2 cellular contexts compared by ENCODE assay signal in the genomic region with DNA sequence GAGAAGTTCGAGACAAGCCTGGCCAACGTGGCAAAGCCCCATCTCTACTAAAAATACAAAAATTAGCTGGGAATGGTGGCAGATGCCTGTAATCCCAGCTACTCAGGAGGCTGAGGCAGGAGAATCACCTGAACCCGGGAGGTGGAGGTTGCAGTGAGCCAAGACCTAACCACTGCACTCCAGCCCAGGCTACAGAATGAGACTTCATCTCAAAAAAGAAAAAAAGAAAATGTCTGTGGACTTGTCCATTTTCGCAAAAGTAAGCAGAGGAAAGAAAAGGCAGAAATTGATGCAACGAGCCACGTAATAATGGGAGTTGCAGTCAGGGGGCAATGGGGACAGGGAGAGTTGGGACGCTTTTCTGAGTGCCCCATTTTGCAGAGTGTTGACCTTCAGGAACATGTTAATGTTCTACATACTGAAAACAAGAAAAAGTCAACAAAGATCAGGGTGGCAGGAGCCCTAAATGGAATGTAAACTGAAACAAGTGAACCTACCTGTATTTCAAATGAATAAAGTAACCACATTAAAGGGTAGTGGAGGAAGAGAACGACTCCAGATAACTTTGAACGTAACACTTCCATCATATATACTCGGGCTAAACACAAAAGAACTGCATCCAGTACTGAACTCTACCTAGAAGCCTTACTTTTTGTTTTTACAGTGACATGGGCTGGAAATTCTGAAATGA.
TF ChIP-seq lines count a peak whose summit lies in the region.

No MANE protein-coding gene starts in this region.

TF ChIP-seq in K562, 482 proteins besides CTCF, POLR2A, EP300 and RAD21:
- TF ChIP-seq PYGO2 (tag; IDR thresholded peaks at IDR 0.05) (no peak), GATAD2A (IDR thresholded peaks at IDR 0.05) (no peak), MTA1 (IDR thresholded peaks at IDR 0.05; ENCODE audit: borderline replicate concordance) (no peak), SIX5 (IDR thresholded peaks at IDR 0.05; ENCODE audit: borderline replicate concordance in 1 of 2, insufficient read depth in 1 of 2, low read depth in 1 of 2, low read length in 2 of 2) (no peak), ZNF707 (CRISPR knock-in tag; conservative IDR thresholded peaks at IDR 0.05) (no peak), BACH1 (tag; IDR thresholded peaks at IDR 0.05) (no peak), RBM22 (IDR thresholded peaks at IDR 0.05; ENCODE audit: low read depth, low read length, poor library complexity, severe bottlenecking) (no peak), NCOR1 (IDR thresholded peaks at IDR 0.05) (no peak), FOXA1 (IDR thresholded peaks at IDR 0.05; ENCODE audit: borderline replicate concordance) (no peak), NCOA2 (IDR thresholded peaks at IDR 0.05; ENCODE audit: partially characterized antibody in 2 of 2) (no peak), SMARCE1 (IDR thresholded peaks at IDR 0.05) (no peak), SETDB1 (IDR thresholded peaks at IDR 0.05; ENCODE audit: low read length) (no peak), ZKSCAN1 (IDR thresholded peaks at IDR 0.05; ENCODE audit: low read depth, low read length) (no peak), MAZ (CRISPR knock-in tag; conservative IDR thresholded peaks at IDR 0.05 in 1 of 2, IDR thresholded peaks at IDR 0.05 in 1 of 2) (no peak), TARDBP (IDR thresholded peaks at IDR 0.05) (no peak)
- TF ChIP-seq, protein P1, sequence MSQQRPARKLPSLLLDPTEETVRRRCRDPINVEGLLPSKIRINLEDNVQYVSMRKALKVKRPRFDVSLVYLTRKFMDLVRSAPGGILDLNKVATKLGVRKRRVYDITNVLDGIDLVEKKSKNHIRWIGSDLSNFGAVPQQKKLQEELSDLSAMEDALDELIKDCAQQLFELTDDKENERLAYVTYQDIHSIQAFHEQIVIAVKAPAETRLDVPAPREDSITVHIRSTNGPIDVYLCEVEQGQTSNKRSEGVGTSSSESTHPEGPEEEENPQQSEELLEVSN (IDR thresholded peaks at IDR 0.05; ENCODE audit: borderline replicate concordance in 1 of 2, extremely low read depth in 1 of 2, insufficient read depth in 1 of 2, insufficient read length in 1 of 2, low read depth in 1 of 2, low read length in 1 of 2, poor library complexity in 1 of 2, severe bottlenecking in 1 of 2): no peak
- TF ChIP-seq, protein P2, sequence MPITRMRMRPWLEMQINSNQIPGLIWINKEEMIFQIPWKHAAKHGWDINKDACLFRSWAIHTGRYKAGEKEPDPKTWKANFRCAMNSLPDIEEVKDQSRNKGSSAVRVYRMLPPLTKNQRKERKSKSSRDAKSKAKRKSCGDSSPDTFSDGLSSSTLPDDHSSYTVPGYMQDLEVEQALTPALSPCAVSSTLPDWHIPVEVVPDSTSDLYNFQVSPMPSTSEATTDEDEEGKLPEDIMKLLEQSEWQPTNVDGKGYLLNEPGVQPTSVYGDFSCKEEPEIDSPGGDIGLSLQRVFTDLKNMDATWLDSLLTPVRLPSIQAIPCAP (CRISPR knock-in tag; IDR thresholded peaks at IDR 0.05; ENCODE audit: borderline replicate concordance): no peak

TF ChIP-seq in HepG2, 621 proteins besides CTCF, POLR2A, EP300 and RAD21 (continues in another document):
- TF ChIP-seq DMAP1 (CRISPR knock-in tag; IDR thresholded peaks at IDR 0.05) (no peak; the same call in none of the 2 replicates), ZNF749 (CRISPR knock-in tag; IDR thresholded peaks at IDR 0.05; ENCODE audit: borderline replicate concordance) (peak; percentile 38; the same call in 1 of the 2 replicates), SATB2 (CRISPR knock-in tag; IDR thresholded peaks at IDR 0.05) (no peak), ZNF484 (CRISPR knock-in tag; IDR thresholded peaks at IDR 0.05; ENCODE audit: borderline replicate concordance, low read depth) (no peak), ZNF747 (CRISPR knock-in tag; IDR thresholded peaks at IDR 0.05; ENCODE audit: borderline replicate concordance) (no peak), PCBP2 (optimal IDR thresholded peaks at IDR 0.05; ENCODE audit: low read depth, low read length, poor library complexity, severe bottlenecking) (no peak), ADNP (CRISPR knock-in tag; IDR thresholded peaks at IDR 0.05) (no peak), SALL1 (CRISPR knock-in tag; IDR thresholded peaks at IDR 0.05) (no peak; the same call in 1 of the 2 replicates), ZNF24 (IDR thresholded peaks at IDR 0.05) (0 out of 2 replicates have a peak, but pooled peaks have one; percentile 7), ZNF563 (CRISPR knock-in tag; IDR thresholded peaks at IDR 0.05) (peak; percentile 32; the same call in 1 of the 2 replicates), MAFK (conservative IDR thresholded peaks at IDR 0.05 in 1 of 2, IDR thresholded peaks at IDR 0.05 in 1 of 2; ENCODE audit: low read length in 2 of 2) (peak in 1 of 2 experiments; percentile 9; a peak in 1 of 4 replicates), REXO4 (CRISPR knock-in tag; IDR thresholded peaks at IDR 0.05; ENCODE audit: borderline replicate concordance) (no peak), SIX4 (CRISPR knock-in tag; IDR thresholded peaks at IDR 0.05) (peak; percentile 95), REL (CRISPR knock-in tag; conservative IDR thresholded peaks at IDR 0.05) (peak; percentile 62), ZNF709 (CRISPR knock-in tag; IDR thresholded peaks at IDR 0.05) (no peak; the same call in 1 of the 2 replicates), MIXL1 (CRISPR knock-in tag; IDR thresholded peaks at IDR 0.05) (peak; percentile 99), ZNF629 (CRISPR knock-in tag; conservative IDR thresholded peaks at IDR 0.05) (peak; percentile 64; the same call in 1 of the 2 replicates), ZNF792 (CRISPR knock-in tag; IDR thresholded peaks at IDR 0.05) (peak; percentile 65; the same call in 1 of the 2 replicates), MAFG (CRISPR knock-in tag; IDR thresholded peaks at IDR 0.05) (no peak), ATM (IDR thresholded peaks at IDR 0.05; ENCODE audit: borderline replicate concordance) (no peak), KLF11 (CRISPR knock-in tag; IDR thresholded peaks at IDR 0.05) (peak; percentile 78; the same call in 1 of the 2 replicates), MBD4 (IDR thresholded peaks at IDR 0.05; ENCODE audit: borderline replicate concordance, low read length) (peak; percentile 99), KMT2A (CRISPR knock-in tag; IDR thresholded peaks at IDR 0.05) (peak; percentile 44; the same call in 1 of the 2 replicates), NFE2L1 (CRISPR knock-in tag; IDR thresholded peaks at IDR 0.05; ENCODE audit: borderline replicate concordance) (no peak), TSC22D2 (CRISPR knock-in tag; IDR thresholded peaks at IDR 0.05; ENCODE audit: borderline replicate concordance) (no peak), AGO1 (IDR thresholded peaks at IDR 0.05; ENCODE audit: low read depth, low read length, poor library complexity, severe bottlenecking) (no peak), SRY (CRISPR knock-in tag; IDR thresholded peaks at IDR 0.05) (no peak; the same call in 1 of the 2 replicates), KLF16 (CRISPR knock-in tag; IDR thresholded peaks at IDR 0.05) (peak in 1 of 2 experiments; percentile 84; a peak in 2 of 4 replicates)
- TF ChIP-seq, protein P3, sequence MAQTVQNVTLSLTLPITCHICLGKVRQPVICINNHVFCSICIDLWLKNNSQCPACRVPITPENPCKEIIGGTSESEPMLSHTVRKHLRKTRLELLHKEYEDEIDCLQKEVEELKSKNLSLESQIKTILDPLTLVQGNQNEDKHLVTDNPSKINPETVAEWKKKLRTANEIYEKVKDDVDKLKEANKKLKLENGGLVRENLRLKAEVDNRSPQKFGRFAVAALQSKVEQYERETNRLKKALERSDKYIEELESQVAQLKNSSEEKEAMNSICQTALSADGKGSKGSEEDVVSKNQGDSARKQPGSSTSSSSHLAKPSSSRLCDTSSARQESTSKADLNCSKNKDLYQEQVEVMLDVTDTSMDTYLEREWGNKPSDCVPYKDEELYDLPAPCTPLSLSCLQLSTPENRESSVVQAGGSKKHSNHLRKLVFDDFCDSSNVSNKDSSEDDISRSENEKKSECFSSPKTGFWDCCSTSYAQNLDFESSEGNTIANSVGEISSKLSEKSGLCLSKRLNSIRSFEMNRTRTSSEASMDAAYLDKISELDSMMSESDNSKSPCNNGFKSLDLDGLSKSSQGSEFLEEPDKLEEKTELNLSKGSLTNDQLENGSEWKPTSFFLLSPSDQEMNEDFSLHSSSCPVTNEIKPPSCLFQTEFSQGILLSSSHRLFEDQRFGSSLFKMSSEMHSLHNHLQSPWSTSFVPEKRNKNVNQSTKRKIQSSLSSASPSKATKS (CRISPR knock-in tag; IDR thresholded peaks at IDR 0.05): no peak; the same call in 1 of the 2 replicates
- TF ChIP-seq, protein P4, sequence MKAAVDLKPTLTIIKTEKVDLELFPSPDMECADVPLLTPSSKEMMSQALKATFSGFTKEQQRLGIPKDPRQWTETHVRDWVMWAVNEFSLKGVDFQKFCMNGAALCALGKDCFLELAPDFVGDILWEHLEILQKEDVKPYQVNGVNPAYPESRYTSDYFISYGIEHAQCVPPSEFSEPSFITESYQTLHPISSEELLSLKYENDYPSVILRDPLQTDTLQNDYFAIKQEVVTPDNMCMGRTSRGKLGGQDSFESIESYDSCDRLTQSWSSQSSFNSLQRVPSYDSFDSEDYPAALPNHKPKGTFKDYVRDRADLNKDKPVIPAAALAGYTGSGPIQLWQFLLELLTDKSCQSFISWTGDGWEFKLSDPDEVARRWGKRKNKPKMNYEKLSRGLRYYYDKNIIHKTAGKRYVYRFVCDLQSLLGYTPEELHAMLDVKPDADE (CRISPR knock-in tag; IDR thresholded peaks at IDR 0.05): no peak; the same call in 1 of the 2 replicates
- TF ChIP-seq, protein P5, sequence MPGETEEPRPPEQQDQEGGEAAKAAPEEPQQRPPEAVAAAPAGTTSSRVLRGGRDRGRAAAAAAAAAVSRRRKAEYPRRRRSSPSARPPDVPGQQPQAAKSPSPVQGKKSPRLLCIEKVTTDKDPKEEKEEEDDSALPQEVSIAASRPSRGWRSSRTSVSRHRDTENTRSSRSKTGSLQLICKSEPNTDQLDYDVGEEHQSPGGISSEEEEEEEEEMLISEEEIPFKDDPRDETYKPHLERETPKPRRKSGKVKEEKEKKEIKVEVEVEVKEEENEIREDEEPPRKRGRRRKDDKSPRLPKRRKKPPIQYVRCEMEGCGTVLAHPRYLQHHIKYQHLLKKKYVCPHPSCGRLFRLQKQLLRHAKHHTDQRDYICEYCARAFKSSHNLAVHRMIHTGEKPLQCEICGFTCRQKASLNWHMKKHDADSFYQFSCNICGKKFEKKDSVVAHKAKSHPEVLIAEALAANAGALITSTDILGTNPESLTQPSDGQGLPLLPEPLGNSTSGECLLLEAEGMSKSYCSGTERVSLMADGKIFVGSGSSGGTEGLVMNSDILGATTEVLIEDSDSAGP (CRISPR knock-in tag; IDR thresholded peaks at IDR 0.05; ENCODE audit: borderline replicate concordance): 0 out of 2 replicates have a peak, but pooled peaks have one; percentile 2
- TF ChIP-seq, protein P6, sequence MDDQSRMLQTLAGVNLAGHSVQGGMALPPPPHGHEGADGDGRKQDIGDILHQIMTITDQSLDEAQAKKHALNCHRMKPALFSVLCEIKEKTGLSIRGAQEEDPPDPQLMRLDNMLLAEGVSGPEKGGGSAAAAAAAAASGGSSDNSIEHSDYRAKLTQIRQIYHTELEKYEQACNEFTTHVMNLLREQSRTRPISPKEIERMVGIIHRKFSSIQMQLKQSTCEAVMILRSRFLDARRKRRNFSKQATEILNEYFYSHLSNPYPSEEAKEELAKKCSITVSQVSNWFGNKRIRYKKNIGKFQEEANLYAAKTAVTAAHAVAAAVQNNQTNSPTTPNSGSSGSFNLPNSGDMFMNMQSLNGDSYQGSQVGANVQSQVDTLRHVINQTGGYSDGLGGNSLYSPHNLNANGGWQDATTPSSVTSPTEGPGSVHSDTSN (CRISPR knock-in tag; IDR thresholded peaks at IDR 0.05; ENCODE audit: borderline replicate concordance): no peak
- TF ChIP-seq, protein P7, sequence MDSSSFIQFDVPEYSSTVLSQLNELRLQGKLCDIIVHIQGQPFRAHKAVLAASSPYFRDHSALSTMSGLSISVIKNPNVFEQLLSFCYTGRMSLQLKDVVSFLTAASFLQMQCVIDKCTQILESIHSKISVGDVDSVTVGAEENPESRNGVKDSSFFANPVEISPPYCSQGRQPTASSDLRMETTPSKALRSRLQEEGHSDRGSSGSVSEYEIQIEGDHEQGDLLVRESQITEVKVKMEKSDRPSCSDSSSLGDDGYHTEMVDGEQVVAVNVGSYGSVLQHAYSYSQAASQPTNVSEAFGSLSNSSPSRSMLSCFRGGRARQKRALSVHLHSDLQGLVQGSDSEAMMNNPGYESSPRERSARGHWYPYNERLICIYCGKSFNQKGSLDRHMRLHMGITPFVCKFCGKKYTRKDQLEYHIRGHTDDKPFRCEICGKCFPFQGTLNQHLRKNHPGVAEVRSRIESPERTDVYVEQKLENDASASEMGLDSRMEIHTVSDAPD (CRISPR knock-in tag; IDR thresholded peaks at IDR 0.05): no peak; the same call in 1 of the 2 replicates
- TF ChIP-seq, protein P8, sequence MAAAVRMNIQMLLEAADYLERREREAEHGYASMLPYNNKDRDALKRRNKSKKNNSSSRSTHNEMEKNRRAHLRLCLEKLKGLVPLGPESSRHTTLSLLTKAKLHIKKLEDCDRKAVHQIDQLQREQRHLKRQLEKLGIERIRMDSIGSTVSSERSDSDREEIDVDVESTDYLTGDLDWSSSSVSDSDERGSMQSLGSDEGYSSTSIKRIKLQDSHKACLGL (CRISPR knock-in tag; IDR thresholded peaks at IDR 0.05): no peak
- TF ChIP-seq, protein P9, sequence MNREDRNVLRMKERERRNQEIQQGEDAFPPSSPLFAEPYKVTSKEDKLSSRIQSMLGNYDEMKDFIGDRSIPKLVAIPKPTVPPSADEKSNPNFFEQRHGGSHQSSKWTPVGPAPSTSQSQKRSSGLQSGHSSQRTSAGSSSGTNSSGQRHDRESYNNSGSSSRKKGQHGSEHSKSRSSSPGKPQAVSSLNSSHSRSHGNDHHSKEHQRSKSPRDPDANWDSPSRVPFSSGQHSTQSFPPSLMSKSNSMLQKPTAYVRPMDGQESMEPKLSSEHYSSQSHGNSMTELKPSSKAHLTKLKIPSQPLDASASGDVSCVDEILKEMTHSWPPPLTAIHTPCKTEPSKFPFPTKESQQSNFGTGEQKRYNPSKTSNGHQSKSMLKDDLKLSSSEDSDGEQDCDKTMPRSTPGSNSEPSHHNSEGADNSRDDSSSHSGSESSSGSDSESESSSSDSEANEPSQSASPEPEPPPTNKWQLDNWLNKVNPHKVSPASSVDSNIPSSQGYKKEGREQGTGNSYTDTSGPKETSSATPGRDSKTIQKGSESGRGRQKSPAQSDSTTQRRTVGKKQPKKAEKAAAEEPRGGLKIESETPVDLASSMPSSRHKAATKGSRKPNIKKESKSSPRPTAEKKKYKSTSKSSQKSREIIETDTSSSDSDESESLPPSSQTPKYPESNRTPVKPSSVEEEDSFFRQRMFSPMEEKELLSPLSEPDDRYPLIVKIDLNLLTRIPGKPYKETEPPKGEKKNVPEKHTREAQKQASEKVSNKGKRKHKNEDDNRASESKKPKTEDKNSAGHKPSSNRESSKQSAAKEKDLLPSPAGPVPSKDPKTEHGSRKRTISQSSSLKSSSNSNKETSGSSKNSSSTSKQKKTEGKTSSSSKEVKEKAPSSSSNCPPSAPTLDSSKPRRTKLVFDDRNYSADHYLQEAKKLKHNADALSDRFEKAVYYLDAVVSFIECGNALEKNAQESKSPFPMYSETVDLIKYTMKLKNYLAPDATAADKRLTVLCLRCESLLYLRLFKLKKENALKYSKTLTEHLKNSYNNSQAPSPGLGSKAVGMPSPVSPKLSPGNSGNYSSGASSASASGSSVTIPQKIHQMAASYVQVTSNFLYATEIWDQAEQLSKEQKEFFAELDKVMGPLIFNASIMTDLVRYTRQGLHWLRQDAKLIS (CRISPR knock-in tag; IDR thresholded peaks at IDR 0.05): peak; percentile 26; the same call in 1 of the 2 replicates
- TF ChIP-seq, protein P10, sequence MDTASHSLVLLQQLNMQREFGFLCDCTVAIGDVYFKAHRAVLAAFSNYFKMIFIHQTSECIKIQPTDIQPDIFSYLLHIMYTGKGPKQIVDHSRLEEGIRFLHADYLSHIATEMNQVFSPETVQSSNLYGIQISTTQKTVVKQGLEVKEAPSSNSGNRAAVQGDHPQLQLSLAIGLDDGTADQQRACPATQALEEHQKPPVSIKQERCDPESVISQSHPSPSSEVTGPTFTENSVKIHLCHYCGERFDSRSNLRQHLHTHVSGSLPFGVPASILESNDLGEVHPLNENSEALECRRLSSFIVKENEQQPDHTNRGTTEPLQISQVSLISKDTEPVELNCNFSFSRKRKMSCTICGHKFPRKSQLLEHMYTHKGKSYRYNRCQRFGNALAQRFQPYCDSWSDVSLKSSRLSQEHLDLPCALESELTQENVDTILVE (CRISPR knock-in tag; IDR thresholded peaks at IDR 0.05): peak; percentile 77; the same call in 1 of the 2 replicates
